Comparison of ENCODE assay signal across 9 cellular contexts in genomic region chr1:26900815-26901511, GRCh38. TPM values are rescaled to one million over a fixed set of nuclear protein-coding genes. Genes with fewer than 3 reads are reported as not detected.
DNase-seq lines count a peak whose midpoint lies in the region; ATAC-seq, FAIRE-seq and TF ChIP-seq lines count a peak whose summit lies in the region.
"Had no signal": no experiment of that assay in that cellular context is flagged by ENCODE, and none has a peak within 500 bp of the region (broad histone marks: within the 10 kb centered on the region; RNA-seq: fewer than 3 reads in every experiment).

No MANE protein-coding gene starts in this region.

- peaks cover 2% of the 10 kb centered on the region for H3K36me3 ChIP-seq in cardiac muscle cell
- peaks cover 8 to 9% of the 10 kb centered on the region in 2 donors for H3K36me3 ChIP-seq in lung (ENCODE audit: control insufficient read depth in 2 of 2, insufficient read depth in 2 of 2, low read length in 2 of 2)
- H3K36me3 ChIP-seq in upper lobe of right lung: peaks cover 22% of the 10 kb centered on the region

- ATAC-seq in lung (ENCODE audit: insufficient read depth, low FRiP score) (no peak), upper lobe of right lung (no peak)

- H3K27me3 ChIP-seq in cardiac muscle cell (no peaks in the 10 kb centered on the region), lung (ENCODE audit: control insufficient read depth, insufficient read depth) (no peaks in the 10 kb centered on the region), upper lobe of right lung (no peaks in the 10 kb centered on the region)

- H3K4me3 ChIP-seq in cardiac muscle cell (peak overlapping the region; percentile 59), astrocyte of the cerebellum (ENCODE audit: low read depth, low read length) (peak overlapping the region; percentile 99), lung (peak overlapping the region; percentile 95), upper lobe of right lung (peak overlapping the region; percentile 99)

- in situ Hi-C loops in astrocyte of the cerebellum (cut with HindIII; ENCODE audit: low sequenced_read_pairs): no loop called here

- H3K9me3 ChIP-seq in cardiac muscle cell (ENCODE audit: low read depth) (no peaks in the 10 kb centered on the region), lung (ENCODE audit: control insufficient read depth in 2 of 2, insufficient read depth in 1 of 2, low read length in 1 of 2) (no peaks in the 10 kb centered on the region), upper lobe of right lung (no peaks in the 10 kb centered on the region)

- intact Hi-C loops in cardiac septum (cut with DNase I): no loop called here
- intact Hi-C loops in upper lobe of right lung (cut with DNase I): no loop called here

- H3K4me1 ChIP-seq in cardiac muscle cell (ENCODE audit: low read depth) (peaks cover 6% of the 10 kb centered on the region), lung (ENCODE audit: control insufficient read depth in 2 of 2, insufficient read depth in 2 of 2, low read length in 2 of 2) (peaks cover 0 to 7% of the 10 kb centered on the region in 2 donors), upper lobe of right lung (peaks cover 12% of the 10 kb centered on the region)

- TF ChIP-seq CTCF in cardiac muscle cell (IDR thresholded peaks at IDR 0.05; ENCODE audit: low read depth, low read length) (no peak), astrocyte of the cerebellum (IDR thresholded peaks at IDR 0.05; ENCODE audit: low read depth, low read length, missing control alignments) (no peak), lung (IDR thresholded peaks at IDR 0.05; ENCODE audit: control extremely low read depth, extremely low read depth) (no peak), upper lobe of right lung (IDR thresholded peaks at IDR 0.05) (no peak), D721Med (IDR thresholded peaks at IDR 0.05; ENCODE audit: insufficient read depth, missing control alignments) (no peak)

- no peak for DNase-seq in cardiac muscle cell (ENCODE audit: low read depth in 1 of 2, low spot score in 1 of 2)
- DNase-seq in cardiac septum (ENCODE audit: low spot score): no peak
- DNase-seq in astrocyte of the cerebellum (ENCODE audit: low read depth): no peak
- DNase-seq in lung (ENCODE audit: low spot score): no peak
- DNase-seq in upper lobe of right lung: no peak
- no peak for DNase-seq in AML-193 (lab: John Stamatoyannopoulos, UW)
- DNase-seq in D721Med (ENCODE audit: insufficient read length, low spot score): no peak
- no peak for DNase-seq in HTR-8/SVneo (ENCODE audit: insufficient read length, low spot score)

- 61 to 64% methylated on average over 18 of the region's 18 CpGs for WGBS in lung, 2 donors

- H3K27ac ChIP-seq in cardiac muscle cell (peak overlapping the region; percentile 98), lung (ENCODE audit: low read depth in 1 of 2, low read length in 1 of 2) (peak overlapping the region in 1 of 2 donors; percentile 67), upper lobe of right lung (peak overlapping the region; percentile 88)

- FAIRE-seq in D721Med (lab: Jason Lieb, UNC): no peak
- FAIRE-seq in HTR-8/SVneo (lab: Jason Lieb, UNC): no peak

RNA-seq across cellular contexts. Expression of gene GPATCH3, which starts 0.7 kb away (rescaled TPM):
- 11.0 and 16.1 TPM in 2 replicates for total RNA-seq in cardiac muscle cell
- polyA plus RNA-seq in cardiac muscle cell: 15.9 and 16.1 TPM in 2 replicates
- total RNA-seq in cardiac septum: 6.4 TPM
- total RNA-seq in lung: 10 to 100 TPM; 10.4 to 16.7 TPM
- 10 to 100 TPM; 11.5 to 17.5 TPM for polyA plus RNA-seq in lung
- 18.1 TPM for total RNA-seq in upper lobe of right lung

RNA-seq across cellular contexts. Expression of gene GPN2, which starts 10.9 kb away (rescaled TPM):
- 18.4 and 21.5 TPM in 2 replicates for total RNA-seq in cardiac muscle cell
- 32.2 and 35.4 TPM in 2 replicates for polyA plus RNA-seq in cardiac muscle cell
- total RNA-seq in cardiac septum: 23.4 TPM
- 10 to 100 TPM; 13.7 to 25.6 TPM for total RNA-seq in lung
- 10 to 100 TPM; 15.3 to 17.6 TPM for polyA plus RNA-seq in lung
- total RNA-seq in upper lobe of right lung: 24.6 TPM

RNA-seq across cellular contexts. Expression of gene NR0B2, which starts 12.8 kb away (rescaled TPM):
- total RNA-seq in cardiac muscle cell (3.3 and 3.9 TPM in 2 replicates), cardiac septum (5.7 TPM), lung (1 to 10 TPM; 2.1 to 2.3 TPM), upper lobe of right lung (2.5 TPM)
- polyA plus RNA-seq in cardiac muscle cell (2.1 and 2.4 TPM in 2 replicates), lung (1 to 10 TPM; 1.6 to 6.0 TPM)
- total RNA-seq: SK-MEL-5 had no signal

RNA-seq across cellular contexts. Expression of gene NUDC, which starts 20.6 kb away (rescaled TPM):
- 73.8 and 99.6 TPM in 2 replicates for total RNA-seq in cardiac muscle cell
- 152 and 192 TPM in 2 replicates for polyA plus RNA-seq in cardiac muscle cell
- total RNA-seq in cardiac septum: 55.5 TPM
- total RNA-seq in lung: 10 to 100 TPM; 39.3 to 68.7 TPM
- polyA plus RNA-seq in lung: 10 to 100 TPM; 60.1 to 77.8 TPM
- total RNA-seq in upper lobe of right lung: 49.6 TPM

RNA-seq across cellular contexts. Expression of gene SFN, which starts 38.0 kb away (rescaled TPM):
- total RNA-seq in cardiac muscle cell (0.15 and 0.25 TPM in 2 replicates), cardiac septum (not detected), lung (100 to 1,000 TPM in 1 of 2 donors, 1 to 10 TPM in 1; 1.4 to 118 TPM), upper lobe of right lung (83.8 TPM)
- polyA plus RNA-seq in cardiac muscle cell (0.13 TPM in 1 of 2 replicates, not detected in the other), lung (100 to 1,000 TPM in 1 of 2 donors, 10 to 100 TPM in 1; 99.4 to 178 TPM)
- total RNA-seq: SK-MEL-5 had no signal
